1 cellular context compared by ENCODE assay signal in the genomic region with DNA sequence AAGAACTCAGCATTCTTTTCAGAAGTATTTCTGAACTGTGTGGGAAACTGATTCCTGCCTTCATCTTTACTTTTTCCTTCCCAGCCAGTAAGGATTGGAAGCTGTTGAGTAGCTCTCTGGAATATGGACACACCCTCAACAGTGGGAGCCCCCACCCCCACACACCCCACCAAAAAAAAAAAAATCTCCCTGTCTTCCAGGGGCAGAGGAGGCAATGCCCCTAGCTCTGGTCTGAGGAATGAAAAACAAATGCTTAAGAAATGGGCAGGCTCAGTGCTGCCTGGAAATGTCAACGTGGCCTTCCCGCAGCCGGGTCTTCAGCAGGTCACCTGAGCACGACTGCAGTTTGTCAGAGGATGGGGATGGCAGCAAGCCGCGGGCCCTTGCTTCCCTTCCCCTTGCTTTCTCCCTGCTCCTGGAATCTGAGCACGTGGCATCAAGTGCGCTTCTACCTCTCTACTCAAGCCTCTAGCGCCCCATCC.
TF ChIP-seq lines count a peak whose summit lies in the region.

No MANE protein-coding gene starts in this region.

TF ChIP-seq in neural cell, 6 proteins besides CTCF, POLR2A, EP300 and RAD21 (continued from another document):
- TF ChIP-seq TAF1 (IDR thresholded peaks at IDR 0.05; ENCODE audit: low read depth) (no peak), EZH2 (IDR thresholded peaks at IDR 0.05; ENCODE audit: borderline replicate concordance, insufficient read depth, low read length, poor library complexity, severe bottlenecking) (no peak), POLR2AphosphoS5 (IDR thresholded peaks at IDR 0.05) (no peak)
